Comparison of ENCODE assay signal across 8 cellular contexts in the genomic region with DNA sequence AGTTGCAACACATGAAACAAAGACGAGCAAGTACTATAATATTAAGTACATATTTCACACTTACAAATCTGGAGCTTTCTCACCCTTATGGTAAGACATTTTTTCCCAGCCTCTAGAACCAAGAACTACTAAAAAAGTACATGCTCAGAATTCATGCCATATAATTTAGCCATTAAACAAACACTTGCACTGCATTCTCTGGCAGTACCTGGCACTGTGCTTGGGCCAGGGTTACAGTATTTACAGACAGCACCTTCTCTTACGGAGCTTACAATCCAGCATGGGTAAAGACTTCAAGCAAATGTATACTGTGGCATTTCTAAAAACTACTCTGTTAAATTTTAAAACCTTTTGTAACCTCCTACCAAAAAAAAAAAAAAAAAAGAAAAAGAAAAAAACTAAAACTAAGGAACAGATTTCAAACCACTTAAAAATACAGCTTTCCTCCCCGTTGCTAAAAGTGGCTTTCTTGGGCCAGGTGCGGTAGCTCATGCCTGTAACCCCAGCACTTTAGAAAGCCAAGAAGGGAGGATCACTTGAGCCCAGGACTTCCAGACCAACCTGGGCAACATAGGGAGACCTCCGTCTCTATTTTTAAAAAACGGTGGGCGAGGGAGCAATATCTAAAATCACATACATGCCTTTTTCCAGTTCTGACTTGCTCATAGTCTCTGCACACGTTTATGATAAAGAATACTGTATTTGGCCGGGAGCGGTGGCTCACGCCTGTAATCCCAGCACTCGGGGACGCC. TPM values are rescaled to one million over a fixed set of nuclear protein-coding genes. Genes with fewer than 3 reads are reported as not detected.
DNase-seq lines count a peak whose midpoint lies in the region; ATAC-seq and TF ChIP-seq lines count a peak whose summit lies in the region.

No MANE protein-coding gene starts in this region.

- peak overlapping the region; percentile 97 for H2AFZ ChIP-seq in ACC112 (ENCODE audit: low read length, unreplicated experiment)

- H3K4me3 ChIP-seq in ACC112 (ENCODE audit: low read depth, low read length) (peak overlapping the region; percentile 87), epithelial cell of esophagus (ENCODE audit: low read length) (peak overlapping the region; percentile 72)

- peak; percentile 10 for ATAC-seq in GM18517 (IDR thresholded peaks at IDR 0.05; ENCODE audit: unreplicated experiment)
- no peak for ATAC-seq in HG03196 (IDR thresholded peaks at IDR 0.05; ENCODE audit: unreplicated experiment)

- peak overlapping the region; percentile 95 for H3K4me3 Mint-ChIP-seq in neural crest cell

- H3K36me3 ChIP-seq in ACC112 (ENCODE audit: insufficient read depth, low read length): no peaks in the 10 kb centered on the region

- peaks cover 7% of the 10 kb centered on the region for H3K4me1 ChIP-seq in ACC112 (ENCODE audit: control insufficient read depth, insufficient read depth, low read length, unreplicated experiment)

- H3K27me3 Mint-ChIP-seq in neural crest cell (ENCODE audit: low read depth): peaks cover 12% of the 10 kb centered on the region

- no peak overlapping the region for H3K27ac ChIP-seq in ACC112 (ENCODE audit: low read depth, low read length)

- peak overlapping the region; percentile 68 for H3K27ac Mint-ChIP-seq in neural crest cell (ENCODE audit: unreplicated experiment)

- no peaks in the 10 kb centered on the region for H3K9me3 Mint-ChIP-seq in neural crest cell

- peak; percentile 37 for DNase-seq in RPMI8226
- DNase-seq in epithelial cell of esophagus (ENCODE audit: low read depth): peak; percentile 21
- no peak for DNase-seq in neural crest cell (ENCODE audit: low read depth, low spot score)
- no peak for DNase-seq in NCI-H1436 (lab: John Stamatoyannopoulos, UW)
- DNase-seq in SW 1271 (lab: John Stamatoyannopoulos, UW): no peak

- H3K36me3 Mint-ChIP-seq in neural crest cell (ENCODE audit: low read depth): no peaks in the 10 kb centered on the region

- H3K4me1 Mint-ChIP-seq in neural crest cell: peaks cover 17% of the 10 kb centered on the region

- H3K79me2 ChIP-seq in ACC112 (ENCODE audit: control insufficient read depth, insufficient read depth, low read length, unreplicated experiment): no peaks in the 10 kb centered on the region

- no peak for TF ChIP-seq CTCF in epithelial cell of esophagus (IDR thresholded peaks at IDR 0.05; ENCODE audit: insufficient read depth, low read depth, low read length, missing control alignments)
- TF ChIP-seq CTCF in neural crest cell (conservative IDR thresholded peaks at IDR 0.05): no peak

- no peaks in the 10 kb centered on the region for H3K27me3 ChIP-seq in ACC112 (ENCODE audit: insufficient read depth, low read length)

RNA-seq across cellular contexts. Expression of gene GNPTAB, which starts 0.9 kb away (rescaled TPM):
- 11.0 and 13.6 TPM in 2 replicates for total RNA-seq in neural crest cell

RNA-seq across cellular contexts. Expression of gene DRAM1, which starts 47.6 kb away (rescaled TPM):
- total RNA-seq in neural crest cell: 3.4 and 4.7 TPM in 2 replicates

Comparison
In these comparisons a context has a peak if more than half of its experiments do, and no peak if none do; other contexts are left out.
1. DNase-seq: peak in RPMI8226 (single experiment) and epithelial cell of esophagus (single experiment); none in neural crest cell (single experiment), NCI-H1436 (single experiment) and SW 1271 (0 of 2).